ENCODE assay signal across 18 cellular contexts in the genomic region with DNA sequence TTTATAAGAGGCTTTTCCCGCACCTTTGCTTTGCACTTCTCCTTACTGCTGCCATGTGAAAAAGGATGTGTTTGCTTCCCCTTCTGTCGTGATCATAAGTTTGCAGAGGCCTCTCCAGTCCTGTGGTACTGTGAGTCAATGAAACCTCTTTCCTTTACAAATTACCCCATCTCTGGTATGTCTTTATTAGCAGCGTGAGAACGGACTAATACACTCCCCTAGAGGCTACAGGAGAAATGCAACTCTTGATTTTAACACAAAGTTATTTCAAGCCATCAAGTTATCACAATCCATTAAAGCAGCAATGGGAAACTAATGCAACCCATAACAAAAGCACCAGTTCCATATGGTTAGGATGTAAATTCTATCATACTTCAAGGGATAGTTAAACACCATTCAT.
DNase-seq lines count a peak whose midpoint lies in the region; ATAC-seq and TF ChIP-seq lines count a peak whose summit lies in the region.
"Had no signal": no experiment of that assay in that cellular context is flagged by ENCODE, and none has a peak within 500 bp of the region (broad histone marks: within the 10 kb centered on the region; RNA-seq: fewer than 3 reads in every experiment).

No MANE protein-coding gene starts in this region.

- no peaks in the 10 kb centered on the region for H3K36me3 ChIP-seq in Panc1 (ENCODE audit: control insufficient read depth, insufficient read depth, low read length)
- H3K36me3 ChIP-seq in endodermal cell (ENCODE audit: control insufficient read depth, insufficient read depth, low read length), result no peaks in the 10 kb centered on the region
- H3K36me3 ChIP-seq: BLaER1 treated with 17β-estradiol and CSF1 and Interleukin-3, amounts not matched to agents 10 nM and 100 nM; MG63 had no signal

- CTCF ChIA-PET in Panc1 (lab: Charles Lee), result no interaction called here
- CTCF ChIA-PET in activated CD8-positive, alpha-beta T cell treated with anti-CD3 and anti-CD28 coated beads, Interleukin-2, amount 10 ng/mL, durations not matched to agents 7 days and 5 days (lab: Charles Lee), result no interaction called here

- WGBS in endodermal cell (ENCODE audit: insufficient coverage in 1 of 2, insufficient read length in 1 of 2), 2 experiments, result 63 to 78% methylated on average over 2 to 4 of the region's 4 CpGs

- DNase-seq in DMS 273 (lab: John Stamatoyannopoulos, UW; ENCODE audit: unreplicated experiment) (peak; percentile 2), DMS 273 treated with DMSO at 0.1 percent for 48 hours (lab: John Stamatoyannopoulos, UW) (no peak), Kasumi-1 (lab: John Stamatoyannopoulos, UW) (peak; percentile 63 to 66), Panc1 (ENCODE audit: low read depth, low spot score) (no peak), endodermal cell (no peak), C1 segment of cervical spinal cord (lab: John Stamatoyannopoulos, UW) (no peak)
- no peak for DNase-seq in activated CD8-positive, alpha-beta T cell treated with anti-CD3 and anti-CD28 coated beads, Interleukin-2, amount 10 ng/mL, durations not matched to agents 7 days and 5 days
- DNase-seq: DMS153, HCEC 1CT, MG63, NCI-H1105, NCI-H1694 treated with DMSO at 0.1 percent for 48 hours, NCI-H2107, NCI-H2227 treated with DMSO at 0.1 percent for 48 hours, NCI-H524 treated with DMSO at 0.1 percent for 48 hours had no signal

- H3K4me3 ChIP-seq in Panc1 (ENCODE audit: low read depth in 2 of 2, low read length in 2 of 2), result no peak overlapping the region
- no peak overlapping the region for H3K4me3 ChIP-seq in endodermal cell (ENCODE audit: low read length)
- H3K4me3 ChIP-seq: BLaER1 treated with 17β-estradiol and CSF1 and Interleukin-3, amounts not matched to agents 10 nM and 100 nM; K562; MG63 had no signal

- POLR2A ChIA-PET in Panc1 (lab: Charles Lee), result no interaction called here
- POLR2A ChIA-PET in activated CD8-positive, alpha-beta T cell treated with anti-CD3 and anti-CD28 coated beads, Interleukin-2, amount 10 ng/mL, durations not matched to agents 7 days and 5 days (lab: Charles Lee), result no interaction called here

- no peak overlapping the region for H3K27ac ChIP-seq in Panc1 (ENCODE audit: low read length)
- H3K27ac ChIP-seq in endodermal cell (ENCODE audit: low read depth, low read length), result no peak overlapping the region
- H3K27ac ChIP-seq: BLaER1 treated with 17β-estradiol and CSF1 and Interleukin-3, amounts not matched to agents 10 nM and 100 nM had no signal

- no peaks in the 10 kb centered on the region for H3K27me3 Mint-ChIP-seq in endodermal cell (ENCODE audit: insufficient read depth)
- no peaks in the 10 kb centered on the region for H3K27me3 Mint-ChIP-seq in activated CD8-positive, alpha-beta T cell treated with anti-CD3 and anti-CD28 coated beads, Interleukin-2, amount 10 ng/mL, durations not matched to agents 7 days and 5 days (ENCODE audit: low read depth)

- H3K36me3 Mint-ChIP-seq in endodermal cell (ENCODE audit: low read depth), result peaks cover 6% of the 10 kb centered on the region
- no peaks in the 10 kb centered on the region for H3K36me3 Mint-ChIP-seq in activated CD8-positive, alpha-beta T cell treated with anti-CD3 and anti-CD28 coated beads, Interleukin-2, amount 10 ng/mL, durations not matched to agents 7 days and 5 days (ENCODE audit: low read depth)

- H3K4me1 ChIP-seq in Panc1 (ENCODE audit: control insufficient read depth, insufficient read depth, low read length), result no peaks in the 10 kb centered on the region
- no peaks in the 10 kb centered on the region for H3K4me1 ChIP-seq in endodermal cell (ENCODE audit: control insufficient read depth, insufficient read depth, low read length)
- H3K4me1 ChIP-seq: BLaER1 treated with 17β-estradiol and CSF1 and Interleukin-3, amounts not matched to agents 10 nM and 100 nM had no signal

- no peak overlapping the region for H3K27ac Mint-ChIP-seq in endodermal cell
- no peak overlapping the region for H3K27ac Mint-ChIP-seq in activated CD8-positive, alpha-beta T cell treated with anti-CD3 and anti-CD28 coated beads, Interleukin-2, amount 10 ng/mL, durations not matched to agents 7 days and 5 days

- H3K4me3 Mint-ChIP-seq in endodermal cell, result no peak overlapping the region
- no peak overlapping the region for H3K4me3 Mint-ChIP-seq in activated CD8-positive, alpha-beta T cell treated with anti-CD3 and anti-CD28 coated beads, Interleukin-2, amount 10 ng/mL, durations not matched to agents 7 days and 5 days

- TF ChIP-seq CTCF in Panc1 (IDR thresholded peaks at IDR 0.05) (peak; percentile 12; the same call in 1 of the 2 replicates), endodermal cell (conservative IDR thresholded peaks at IDR 0.05) (peak; percentile 48)

- H3K27me3 ChIP-seq in Panc1 (ENCODE audit: control insufficient read depth, insufficient read depth, low read length) (no peaks in the 10 kb centered on the region), endodermal cell (ENCODE audit: control insufficient read depth, insufficient read depth, low read length, poor library complexity, severe bottlenecking) (no peaks in the 10 kb centered on the region)
- H3K27me3 ChIP-seq: BLaER1 treated with 17β-estradiol and CSF1 and Interleukin-3, amounts not matched to agents 10 nM and 100 nM; MG63 had no signal

- ATAC-seq in Panc1, result no peak
- ATAC-seq in activated CD8-positive, alpha-beta T cell treated with anti-CD3 and anti-CD28 coated beads, Interleukin-2, amount 10 ng/mL, durations not matched to agents 7 days and 5 days, result no peak
- ATAC-seq in GM18873 (IDR thresholded peaks at IDR 0.05; ENCODE audit: low FRiP score, unreplicated experiment), result no peak
- ATAC-seq: K562 had no signal

- in situ Hi-C loops in Panc1 (cut with HindIII; ENCODE audit: low pct_unique_long_range_greater_than_20kb, low sequenced_read_pairs), result no loop called here

- H3K9me3 ChIP-seq in Panc1 (ENCODE audit: control insufficient read depth, insufficient read depth, low read depth, low read length), result no peaks in the 10 kb centered on the region
- peaks cover 17% of the 10 kb centered on the region for H3K9me3 ChIP-seq in endodermal cell (ENCODE audit: control insufficient read depth, low read length)
- H3K9me3 ChIP-seq: MG63 had no signal

- no TSS peak for BruUV-seq in Panc1 (replicated peaks; lab: Mats Ljungman, UMichigan)

- no peaks in the 10 kb centered on the region for H3K4me1 Mint-ChIP-seq in endodermal cell
- no peaks in the 10 kb centered on the region for H3K4me1 Mint-ChIP-seq in activated CD8-positive, alpha-beta T cell treated with anti-CD3 and anti-CD28 coated beads, Interleukin-2, amount 10 ng/mL, durations not matched to agents 7 days and 5 days (ENCODE audit: low read depth)

- intact Hi-C loops in Panc1 (cut with micrococcal nuclease; ENCODE audit: unreplicated experiment), result no loop called here

- H3K9me3 Mint-ChIP-seq in endodermal cell, result peaks cover 31% of the 10 kb centered on the region
- H3K9me3 Mint-ChIP-seq in activated CD8-positive, alpha-beta T cell treated with anti-CD3 and anti-CD28 coated beads, Interleukin-2, amount 10 ng/mL, durations not matched to agents 7 days and 5 days (ENCODE audit: insufficient read depth), result peaks cover 30% of the 10 kb centered on the region

- H3K9ac ChIP-seq in endodermal cell (ENCODE audit: extremely low read depth, low read length, poor library complexity, severe bottlenecking), result no peak overlapping the region
- H3K9ac ChIP-seq: BLaER1 treated with 17β-estradiol and CSF1 and Interleukin-3, amounts not matched to agents 10 nM and 100 nM had no signal

Comparison
In these comparisons a context has a peak if more than half of its experiments do, and no peak if none do; other contexts are left out.
1. DNase-seq: peak in DMS 273 (single experiment) and Kasumi-1 (2 of 2); none in DMS 273 treated with DMSO at 0.1 percent for 48 hours (single experiment), Panc1 (single experiment), endodermal cell (single experiment), activated CD8-positive, alpha-beta T cell treated with anti-CD3 and anti-CD28 coated beads, Interleukin-2, amount 10 ng/mL, durations not matched to agents 7 days and 5 days (single experiment) and C1 segment of cervical spinal cord (0 of 14).